34 cellular contexts compared by ENCODE assay signal in the genomic region with DNA sequence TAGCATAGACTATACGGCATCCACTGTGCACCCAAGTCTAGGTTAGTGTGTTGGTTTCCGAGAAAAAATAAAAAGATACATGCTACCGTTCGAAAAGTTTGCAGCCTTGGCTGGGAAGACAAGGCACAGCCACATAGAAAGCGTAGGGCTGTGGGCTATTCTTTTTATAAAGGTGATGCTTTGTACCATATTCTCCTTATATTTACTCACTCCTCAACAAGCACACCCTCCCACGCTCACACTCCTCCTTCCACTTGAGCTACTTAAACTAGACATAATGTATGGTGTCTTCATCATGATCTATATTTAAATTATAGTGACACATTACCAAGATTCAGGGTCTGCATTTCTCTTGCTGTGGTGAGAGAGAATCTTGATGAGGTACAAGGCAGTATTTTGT.
"Had no signal": no experiment of that assay in that cellular context is flagged by ENCODE, and none has a peak within 500 bp of the region (broad histone marks: within the 10 kb centered on the region; RNA-seq: fewer than 3 reads in every experiment).

No MANE protein-coding gene starts in this region.

- H3K27ac Mint-ChIP-seq: activated CD8-positive, alpha-beta T cell treated with anti-CD3 and anti-CD28 coated beads for 36 hours; activated naive CD8-positive, alpha-beta T cell treated with anti-CD3 and anti-CD28 coated beads for 36 hours; activated T-cell treated with anti-CD3 and anti-CD28 coated beads, Interleukin-2, amount 50 U/mL, for 72 hours; activated T-helper 17 cell treated with anti-CD3 and anti-CD28 coated beads, Interleukin-2, amount 50 U/mL, for 72 hours had no signal

- ATAC-seq: activated CD8-positive, alpha-beta T cell treated with anti-CD3 and anti-CD28 coated beads for 36 hours; activated T-cell treated with anti-CD3 and anti-CD28 coated beads, Interleukin-2, amount 50 U/mL, for 72 hours; activated T-helper 17 cell treated with anti-CD3 and anti-CD28 coated beads, Interleukin-2, amount 50 U/mL, for 72 hours; PC-3; Right ventricle myocardium inferior had no signal

- H3K36me3 ChIP-seq: brain microvascular endothelial cell, Peyer's patch had no signal

- H3K4me1 Mint-ChIP-seq: activated naive CD8-positive, alpha-beta T cell treated with anti-CD3 and anti-CD28 coated beads for 36 hours; activated T-helper 17 cell treated with anti-CD3 and anti-CD28 coated beads, Interleukin-2, amount 50 U/mL, for 72 hours had no signal

- DNase-seq: activated CD4-positive, alpha-beta T cell treated with anti-CD3 and anti-CD28 coated beads for 1 hour; activated CD4-positive, alpha-beta T cell treated with anti-CD3 and anti-CD28 coated beads for 48 hours; activated CD4-positive, CD25-positive, alpha-beta regulatory T cell; activated CD8-positive, alpha-beta T cell treated with anti-CD3 and anti-CD28 coated beads for 36 hours; activated effector memory CD4-positive, alpha-beta T cell treated with anti-CD3 and anti-CD28 coated beads, Interleukin-2, amount 50 U/mL, for 16 hours; activated naive CD4-positive, alpha-beta T cell; activated naive CD4-positive, alpha-beta T cell treated with anti-CD3 and anti-CD28 coated beads, Interleukin-2, amount 50 U/mL, for 16 hours; activated naive CD8-positive, alpha-beta T cell treated with anti-CD3 and anti-CD28 coated beads for 36 hours; activated T-cell treated with anti-CD3 and anti-CD28 coated beads, Interleukin-2, amount 50 U/mL, for 1 hour; activated T-cell treated with anti-CD3 and anti-CD28 coated beads, Interleukin-2, amount 50 U/mL, for 72 hours; amniotic stem cell; aorta; brain microvascular endothelial cell; central memory CD4-positive, alpha-beta T cell; Karpas-422; KBM-7; NCI-H1105; NCI-H1417 treated with DMSO at 0.1 percent for 48 hours; NCI-H187 treated with DMSO at 0.1 percent for 48 hours; NCI-H2081; NCI-H226; NCI-H524; NK-92 treated with Interleukin-12 subunit alpha and Interleukin-12 subunit beta, amount 100 ng/mL, for 24 hours; PC-3; Peyer's patch; RPMI8226; SIG-M5; SW 1271; T-helper 1 cell; T-helper 2 cell; T-helper 9 cell had no signal

- H3K27me3 ChIP-seq: brain microvascular endothelial cell, Peyer's patch had no signal

- H3K4me3 Mint-ChIP-seq: activated CD8-positive, alpha-beta T cell treated with anti-CD3 and anti-CD28 coated beads for 36 hours; activated naive CD8-positive, alpha-beta T cell treated with anti-CD3 and anti-CD28 coated beads for 36 hours; activated T-cell treated with anti-CD3 and anti-CD28 coated beads, Interleukin-2, amount 50 U/mL, for 72 hours; activated T-helper 17 cell treated with anti-CD3 and anti-CD28 coated beads, Interleukin-2, amount 50 U/mL, for 72 hours had no signal

- H3K27me3 Mint-ChIP-seq: activated CD8-positive, alpha-beta T cell treated with anti-CD3 and anti-CD28 coated beads for 36 hours; activated naive CD8-positive, alpha-beta T cell treated with anti-CD3 and anti-CD28 coated beads for 36 hours; activated T-helper 17 cell treated with anti-CD3 and anti-CD28 coated beads, Interleukin-2, amount 50 U/mL, for 72 hours had no signal

- H3K27ac ChIP-seq: brain microvascular endothelial cell, Peyer's patch, VCaP had no signal

- H3K4me1 ChIP-seq: Peyer's patch had no signal

- H3K4me3 ChIP-seq: Peyer's patch had no signal

- H3K36me3 Mint-ChIP-seq: activated naive CD8-positive, alpha-beta T cell treated with anti-CD3 and anti-CD28 coated beads for 36 hours had no signal
